22 cellular contexts compared by ENCODE assay signal in genomic region chr1:184623404-184623803, GRCh38.
A peak's percentile ranks its signal among the peaks of the same experiment; 100 is the strongest.
DNase-seq lines count a peak whose midpoint lies in the region; ATAC-seq and TF ChIP-seq lines count a peak whose summit lies in the region.
"Had no signal": no experiment of that assay in that cellular context is flagged by ENCODE, and none has a peak within 500 bp of the region (broad histone marks: within the 10 kb centered on the region; RNA-seq: fewer than 3 reads in every experiment).

No MANE protein-coding gene starts in this region.

- in situ Hi-C loops in mammary epithelial cell (cut with MboI; ENCODE audit: low sequenced_read_pairs in 2 of 2): no loop called here

- H3K36me3 Mint-ChIP-seq in osteocyte (ENCODE audit: unreplicated experiment): peaks cover 10% of the 10 kb centered on the region
- H3K36me3 Mint-ChIP-seq: activated naive CD4-positive, alpha-beta T cell treated with anti-CD3 and anti-CD28 coated beads, Interleukin-2, amount 10 ng/mL, durations not matched to agents 7 days and 5 days; CD14-positive monocyte; naive B cell; T-cell had no signal

- H4K20me1 ChIP-seq in mammary epithelial cell (ENCODE audit: insufficient read depth, low read length): no peaks in the 10 kb centered on the region

- H3K4me2 ChIP-seq in mammary epithelial cell (ENCODE audit: insufficient read depth, low read depth, low read length): no peak overlapping the region

- dilution Hi-C loops in mammary epithelial cell (cut with HindIII; ENCODE audit: low sequenced_read_pairs): no loop called here

- no TSS peak for BruUV-seq in mammary epithelial cell (replicated peaks; lab: Mats Ljungman, UMichigan)

- intact Hi-C loops in mammary epithelial cell (cut with micrococcal nuclease) (loop anchor here (5.0 kb wide), 1 partner anchor 236 kb away; the partner anchor contains the start of gene C1orf21), tibial artery (cut with DNase I; ENCODE audit: low total_unique reads) (no loop called here)

- H3K79me2 ChIP-seq in mammary epithelial cell (ENCODE audit: insufficient read depth, low read length): no peaks in the 10 kb centered on the region

- peak overlapping the region; percentile 84 for H3K27ac Mint-ChIP-seq in osteocyte (ENCODE audit: unreplicated experiment)
- H3K27ac Mint-ChIP-seq: activated naive CD4-positive, alpha-beta T cell treated with anti-CD3 and anti-CD28 coated beads, Interleukin-2, amount 10 ng/mL, durations not matched to agents 7 days and 5 days; naive B cell; T-cell had no signal

- CTCF ChIA-PET in mammary epithelial cell (lab: Charles Lee; ENCODE audit: low non-redundant PET): no interaction called here

- peak overlapping the region; percentile 3 for H3K9ac ChIP-seq in mammary epithelial cell (ENCODE audit: insufficient read depth, low read length)

- TF ChIP-seq CTCF in Peyer's patch (IDR thresholded peaks at IDR 0.05): no peak
- no peak for TF ChIP-seq CTCF in mammary epithelial cell (conservative IDR thresholded peaks at IDR 0.05 in 1 of 2, IDR thresholded peaks at IDR 0.05 in 1 of 2; ENCODE audit: extremely low read depth in 1 of 2, insufficient read depth in 1 of 2, low read depth in 1 of 2, low read length in 2 of 2)
- no peak for TF ChIP-seq CTCF in osteocyte (IDR thresholded peaks at IDR 0.05)
- TF ChIP-seq CTCF in tibial artery (IDR thresholded peaks at IDR 0.05): no peak

- peaks cover 68% of the 10 kb centered on the region for H3K4me1 Mint-ChIP-seq in osteocyte (ENCODE audit: unreplicated experiment)
- H3K4me1 Mint-ChIP-seq: activated naive CD4-positive, alpha-beta T cell treated with anti-CD3 and anti-CD28 coated beads, Interleukin-2, amount 10 ng/mL, durations not matched to agents 7 days and 5 days; central memory CD8-positive, alpha-beta T cell; naive B cell; T-cell had no signal

- H3K36me3 ChIP-seq in Peyer's patch: peaks cover 0 to 11% (median 0%) of the 10 kb centered on the region in 3 donors
- H3K36me3 ChIP-seq in mammary epithelial cell (ENCODE audit: insufficient read depth, low read length): no peaks in the 10 kb centered on the region
- H3K36me3 ChIP-seq in tibial artery: no peaks in the 10 kb centered on the region

- no peaks in the 10 kb centered on the region for H3K27me3 ChIP-seq in Peyer's patch
- no peaks in the 10 kb centered on the region for H3K27me3 ChIP-seq in mammary epithelial cell (ENCODE audit: insufficient read depth, low read length)
- no peaks in the 10 kb centered on the region for H3K27me3 ChIP-seq in tibial artery

- no peak for DNase-seq in Peyer's patch
- DNase-seq in mammary epithelial cell: no peak
- no peak for DNase-seq in osteocyte (ENCODE audit: extremely low spot score, unreplicated experiment)
- no peak for DNase-seq in tibial artery
- DNase-seq in NCI-H2081 treated with DMSO at 0.1 percent for 48 hours (lab: John Stamatoyannopoulos, UW): no peak
- no peak for DNase-seq in GOT3 (lab: John Stamatoyannopoulos, UW)
- DNase-seq: activated CD4-positive, alpha-beta T cell treated with anti-CD3 and anti-CD28 coated beads for 4 hours; activated naive CD4-positive, alpha-beta T cell treated with anti-CD3 and anti-CD28 coated beads, Interleukin-2, amount 10 ng/mL, durations not matched to agents 7 days and 5 days; aorta; H7; islet precursor cell; naive B cell; NCI-H1092; NCI-H2029; NCI-H345; OCI-M1; T-cell had no signal

- H3K4me3 Mint-ChIP-seq in osteocyte (ENCODE audit: unreplicated experiment): no peak overlapping the region
- H3K4me3 Mint-ChIP-seq: activated naive CD4-positive, alpha-beta T cell treated with anti-CD3 and anti-CD28 coated beads, Interleukin-2, amount 10 ng/mL, durations not matched to agents 7 days and 5 days; CD14-positive monocyte; central memory CD8-positive, alpha-beta T cell; naive B cell; T-cell had no signal

- H3K4me1 ChIP-seq in Peyer's patch (peaks cover 0 to 20% (median 0%) of the 10 kb centered on the region in 4 donors), mammary epithelial cell (ENCODE audit: insufficient read depth, low read length) (peaks cover 22% of the 10 kb centered on the region), tibial artery (peaks cover 3 to 53% (median 37%) of the 10 kb centered on the region in 4 donors)

- H3K27me3 Mint-ChIP-seq in osteocyte (ENCODE audit: unreplicated experiment): no peaks in the 10 kb centered on the region
- H3K27me3 Mint-ChIP-seq: central memory CD8-positive, alpha-beta T cell; naive B cell had no signal

- TF ChIP-seq POLR2A in Peyer's patch (IDR thresholded peaks at IDR 0.05): no peak

- H3K9me3 Mint-ChIP-seq in osteocyte (ENCODE audit: unreplicated experiment): no peaks in the 10 kb centered on the region
- H3K9me3 Mint-ChIP-seq: activated naive CD4-positive, alpha-beta T cell treated with anti-CD3 and anti-CD28 coated beads, Interleukin-2, amount 10 ng/mL, durations not matched to agents 7 days and 5 days; CD14-positive monocyte; central memory CD8-positive, alpha-beta T cell; naive B cell; T-cell had no signal

- H3K27ac ChIP-seq in Peyer's patch: peak overlapping the region; percentile 43 to 85 (median 70)
- no peak overlapping the region for H3K27ac ChIP-seq in mammary epithelial cell (ENCODE audit: insufficient read depth, low read depth, low read length)
- peak overlapping the region; percentile 66 to 80 for H3K27ac ChIP-seq in tibial artery
- H3K27ac ChIP-seq: HL-60 had no signal

- 82% methylated on average over 4 of the region's 4 CpGs for WGBS in mammary epithelial cell (ENCODE audit: low coverage, missing lambda C conversion rate)

- H3K9me3 ChIP-seq in Peyer's patch (no peaks in the 10 kb centered on the region), mammary epithelial cell (replicated peaks; ENCODE audit: insufficient read depth, low read length) (no peaks in the 10 kb centered on the region), tibial artery (no peaks in the 10 kb centered on the region)

- H2AFZ ChIP-seq in mammary epithelial cell (ENCODE audit: low read depth, low read length): no peak overlapping the region

- H3K4me3 ChIP-seq in Peyer's patch (no peak overlapping the region), mammary epithelial cell (replicated peaks in 1 of 3; ENCODE audit: insufficient read depth in 1 of 3, low read depth in 2 of 3, low read length in 3 of 3) (no peak overlapping the region), tibial artery (no peak overlapping the region)

- no peak for ATAC-seq in HG02610 (IDR thresholded peaks at IDR 0.05; ENCODE audit: unreplicated experiment)
- ATAC-seq: HepG2, T-cell had no signal
